In genomic region chr6:122399055-122399347, GRCh38 we compare ENCODE assay signal across 8 cellular contexts. TPM values are rescaled to one million over a fixed set of nuclear protein-coding genes. Genes with fewer than 3 reads are reported as not detected.
A peak's percentile ranks its signal among the peaks of the same experiment; 100 is the strongest.
DNase-seq lines count a peak whose midpoint lies in the region; ATAC-seq lines count a peak whose summit lies in the region.

No MANE protein-coding gene starts in this region.

- H3K9me3 ChIP-seq in thymus (ENCODE audit: control insufficient read depth) = no peaks in the 10 kb centered on the region

- H3K4me3 ChIP-seq in thymus (ENCODE audit: low read length) = peak overlapping the region; percentile 91

- H3K27ac ChIP-seq in layer of hippocampus (ENCODE audit: low read depth, low read length) (peak overlapping the region; percentile 62), thymus (ENCODE audit: low read depth) (peak overlapping the region; percentile 53)

- POLR2A ChIA-PET in activated naive CD8-positive, alpha-beta T cell treated with anti-CD3 and anti-CD28 coated beads, Interleukin-2, amount 10 ng/mL, durations not matched to agents 7 days and 5 days (lab: Charles Lee) = interaction anchor here (0.6 to 1.6 kb wide), 4 partner anchors 10 to 97 kb away, joined by 3 to 13 read pairs (median 4); partner anchors contain the start of gene SERINC1

- DNase-seq in activated T-cell treated with anti-CD3 and anti-CD28 coated beads, Interleukin-2, amount 50 U/mL, for 24 hours = no peak
- no peak for DNase-seq in activated T-cell treated with anti-CD3 and anti-CD28 coated beads, Interleukin-2, amount 50 U/mL, for 48 hours
- no peak for DNase-seq in activated naive CD8-positive, alpha-beta T cell treated with anti-CD3 and anti-CD28 coated beads, Interleukin-2, amount 10 ng/mL, durations not matched to agents 7 days and 5 days
- DNase-seq in SK-N-DZ (ENCODE audit: low spot score) (no peak), NCI-H1092 treated with DMSO at 0.1 percent for 48 hours (lab: John Stamatoyannopoulos, UW) (no peak)

- H3K4me1 ChIP-seq in thymus (ENCODE audit: control insufficient read depth, insufficient read depth, low read length) = peaks cover 4% of the 10 kb centered on the region

- no peak for ATAC-seq in activated naive CD8-positive, alpha-beta T cell treated with anti-CD3 and anti-CD28 coated beads, Interleukin-2, amount 10 ng/mL, durations not matched to agents 7 days and 5 days (ENCODE audit: low read depth)
- ATAC-seq in HG02678 (IDR thresholded peaks at IDR 0.05; ENCODE audit: unreplicated experiment) = no peak

- H3K9me3 Mint-ChIP-seq in activated T-cell treated with anti-CD3 and anti-CD28 coated beads, Interleukin-2, amount 50 U/mL, for 24 hours = no peaks in the 10 kb centered on the region
- no peaks in the 10 kb centered on the region for H3K9me3 Mint-ChIP-seq in activated naive CD8-positive, alpha-beta T cell treated with anti-CD3 and anti-CD28 coated beads, Interleukin-2, amount 10 ng/mL, durations not matched to agents 7 days and 5 days

- H3K36me3 ChIP-seq in thymus (ENCODE audit: control insufficient read depth, insufficient read depth) = no peaks in the 10 kb centered on the region

- peaks cover 42% of the 10 kb centered on the region for H3K4me1 Mint-ChIP-seq in activated T-cell treated with anti-CD3 and anti-CD28 coated beads, Interleukin-2, amount 50 U/mL, for 24 hours (ENCODE audit: low read depth)
- H3K4me1 Mint-ChIP-seq in activated naive CD8-positive, alpha-beta T cell treated with anti-CD3 and anti-CD28 coated beads, Interleukin-2, amount 10 ng/mL, durations not matched to agents 7 days and 5 days = peaks cover 32% of the 10 kb centered on the region

- H3K36me3 Mint-ChIP-seq in activated T-cell treated with anti-CD3 and anti-CD28 coated beads, Interleukin-2, amount 50 U/mL, for 24 hours (ENCODE audit: low read depth) = peaks cover 16% of the 10 kb centered on the region
- H3K36me3 Mint-ChIP-seq in activated naive CD8-positive, alpha-beta T cell treated with anti-CD3 and anti-CD28 coated beads, Interleukin-2, amount 10 ng/mL, durations not matched to agents 7 days and 5 days = peaks cover 12% of the 10 kb centered on the region

- H3K27me3 ChIP-seq in layer of hippocampus (ENCODE audit: control insufficient read depth, insufficient read depth, low read length) (no peaks in the 10 kb centered on the region), thymus (ENCODE audit: control insufficient read depth, insufficient read depth) (no peaks in the 10 kb centered on the region)

- H3K27me3 Mint-ChIP-seq in activated T-cell treated with anti-CD3 and anti-CD28 coated beads, Interleukin-2, amount 50 U/mL, for 24 hours = no peaks in the 10 kb centered on the region
- H3K27me3 Mint-ChIP-seq in activated naive CD8-positive, alpha-beta T cell treated with anti-CD3 and anti-CD28 coated beads, Interleukin-2, amount 10 ng/mL, durations not matched to agents 7 days and 5 days = no peaks in the 10 kb centered on the region

- peak overlapping the region; percentile 93 for H3K4me3 Mint-ChIP-seq in activated T-cell treated with anti-CD3 and anti-CD28 coated beads, Interleukin-2, amount 50 U/mL, for 24 hours
- H3K4me3 Mint-ChIP-seq in activated naive CD8-positive, alpha-beta T cell treated with anti-CD3 and anti-CD28 coated beads, Interleukin-2, amount 10 ng/mL, durations not matched to agents 7 days and 5 days = peak overlapping the region; percentile 82

- WGBS in thymus = 0% methylated on average over 2 of the region's 2 CpGs

- peak overlapping the region; percentile 95 for H3K27ac Mint-ChIP-seq in activated T-cell treated with anti-CD3 and anti-CD28 coated beads, Interleukin-2, amount 50 U/mL, for 24 hours
- H3K27ac Mint-ChIP-seq in activated naive CD8-positive, alpha-beta T cell treated with anti-CD3 and anti-CD28 coated beads, Interleukin-2, amount 10 ng/mL, durations not matched to agents 7 days and 5 days = peak overlapping the region; percentile 88

RNA-seq across cellular contexts. Expression of gene HSF2, which starts 0.5 kb away (rescaled TPM):
- total RNA-seq in activated naive CD8-positive, alpha-beta T cell treated with anti-CD3 and anti-CD28 coated beads, Interleukin-2, amount 10 ng/mL, durations not matched to agents 7 days and 5 days = 10 to 100 TPM; 17.9 to 20.7 TPM
- 34.1 TPM for polyA plus RNA-seq in thymus
- 83.5 and 123 TPM in 2 replicates for polyA plus RNA-seq in SK-N-DZ (2014; cell fraction: cytosol; rRNA removed)
- 126 and 127 TPM in 2 replicates for polyA plus RNA-seq in SK-N-DZ (2014; cell fraction: nucleus; rRNA removed)
